In the genomic region with DNA sequence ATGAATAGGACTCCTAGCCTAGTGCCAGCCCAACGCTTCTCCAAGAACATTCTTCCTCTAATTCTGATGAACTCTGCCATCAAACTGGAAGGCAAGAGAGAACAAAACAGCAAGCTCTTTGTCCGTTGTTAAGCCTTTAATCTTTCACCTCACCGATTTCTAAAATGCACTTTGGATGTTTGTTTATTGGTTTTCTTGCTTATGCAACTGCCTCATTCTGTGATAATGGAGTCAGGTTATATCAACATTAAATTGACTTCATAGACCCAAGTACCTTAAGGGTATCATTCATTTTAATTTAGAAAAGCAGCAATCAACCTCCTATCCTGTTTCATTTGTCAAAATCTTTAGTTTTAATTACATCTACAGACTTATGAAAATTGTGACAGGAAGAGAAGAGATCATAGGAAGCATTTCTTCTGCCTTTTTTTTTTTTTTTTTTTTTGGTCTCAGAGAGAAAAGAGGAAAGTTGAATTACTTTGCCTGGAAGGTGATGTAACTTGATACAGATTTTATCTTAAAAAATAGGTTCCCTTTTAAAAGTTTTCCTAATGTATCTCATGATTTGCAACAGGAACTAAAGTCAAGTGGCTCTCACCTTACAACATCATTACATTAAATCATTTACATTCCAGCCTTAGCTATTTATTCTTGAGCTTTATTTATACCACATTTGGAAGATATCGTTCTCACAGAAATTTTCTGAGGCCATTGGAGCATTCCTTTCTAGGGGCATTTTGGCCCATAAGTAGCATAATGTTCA, we compare ENCODE assay signal across 14 cellular contexts.
DNase-seq lines count a peak whose midpoint lies in the region; ATAC-seq and TF ChIP-seq lines count a peak whose summit lies in the region.
"Had no signal": no experiment of that assay in that cellular context is flagged by ENCODE, and none has a peak within 500 bp of the region (broad histone marks: within the 10 kb centered on the region; RNA-seq: fewer than 3 reads in every experiment).

No MANE protein-coding gene starts in this region.

- no peak overlapping the region for H4K5ac ChIP-seq in mesendoderm (ENCODE audit: low read length)

- no peaks in the 10 kb centered on the region for H3K9me3 ChIP-seq in SJCRH30 (replicated peaks)

- no peak overlapping the region for H2AK5ac ChIP-seq in mesendoderm (ENCODE audit: low read length)

- no peak overlapping the region for H4K8ac ChIP-seq in mesendoderm (ENCODE audit: low read depth, low read length)

- TF ChIP-seq CTCF in GM23338 (conservative IDR thresholded peaks at IDR 0.05; ENCODE audit: low read depth in 2 of 2): no peak

- no peak overlapping the region for H2BK120ac ChIP-seq in mesendoderm (ENCODE audit: low read depth, low read length)

- H3K79me1 ChIP-seq in mesendoderm (ENCODE audit: low read length): no peaks in the 10 kb centered on the region

- H2BK15ac ChIP-seq in mesendoderm (replicated peaks; ENCODE audit: low read depth): no peak overlapping the region

- ATAC-seq in GM23338 (no peak), GM19452 (IDR thresholded peaks at IDR 0.05; ENCODE audit: unreplicated experiment) (no peak), GM21619 (IDR thresholded peaks at IDR 0.05; ENCODE audit: unreplicated experiment) (no peak)

- H3K36me3 Mint-ChIP-seq in GM23338 (ENCODE audit: low read depth): no peaks in the 10 kb centered on the region

- no peaks in the 10 kb centered on the region for H3F3A ChIP-seq in GM23338 (replicated peaks; ENCODE audit: low read depth)

- peaks cover 1% of the 10 kb centered on the region for H3K27me3 Mint-ChIP-seq in GM23338 (ENCODE audit: insufficient read depth, low read depth, poor library complexity)

- H2BK5ac ChIP-seq in mesendoderm (ENCODE audit: low read length): no peak overlapping the region

- H3K4me1 ChIP-seq in GM23338 (ENCODE audit: insufficient read depth) (no peaks in the 10 kb centered on the region; the same call in 1 of the 2 replicates), SJCRH30 (peaks cover 3% of the 10 kb centered on the region; the same call in 1 of the 2 replicates), mesendoderm (ENCODE audit: control insufficient read depth, low read depth, low read length) (no peaks in the 10 kb centered on the region)

- no peak overlapping the region for H3K4ac ChIP-seq in mesendoderm (ENCODE audit: low read depth, low read length)

- H3K27ac Mint-ChIP-seq in GM23338: no peak overlapping the region; the same call in 1 of the 2 replicates

- no peaks in the 10 kb centered on the region for H4K20me1 ChIP-seq in GM23338 (replicated peaks; ENCODE audit: insufficient read depth)

- WGBS in mesendoderm (ENCODE audit: extremely low coverage, insufficient coverage, low lambda C conversion rate): no CpG with 5 or more reads among the region's 4 CpGs

- H3K9ac ChIP-seq in mesendoderm (ENCODE audit: low read length): no peak overlapping the region

- no peak overlapping the region for H3K27ac ChIP-seq in GM23338 (ENCODE audit: low read depth)
- H3K27ac ChIP-seq in SJCRH30: no peak overlapping the region
- no peak overlapping the region for H3K27ac ChIP-seq in mesendoderm (ENCODE audit: low read depth, low read length)

- H2AFZ ChIP-seq in GM23338: peak overlapping the region; percentile 43; the same call in 1 of the 2 replicates

- H3K27me3 ChIP-seq in GM23338 (ENCODE audit: insufficient read depth) (no peaks in the 10 kb centered on the region), SJCRH30 (no peaks in the 10 kb centered on the region), mesendoderm (ENCODE audit: insufficient read depth, low read length, poor library complexity) (no peaks in the 10 kb centered on the region)

- no peaks in the 10 kb centered on the region for H3K9me3 Mint-ChIP-seq in GM23338

- DNase-seq in Ammon's horn (ENCODE audit: low spot score): peak; percentile 5
- DNase-seq in GM23338 (ENCODE audit: low spot score): no peak
- peak; percentile 3 to 23 for DNase-seq in SJCRH30
- DNase-seq in mesendoderm: no peak
- no peak for DNase-seq in NCI-H2081 treated with DMSO at 0.1 percent for 48 hours (lab: John Stamatoyannopoulos, UW)
- DNase-seq: Karpas-422, MM.1S, NCI-H2029 treated with DMSO at 0.1 percent for 48 hours, NCI-H2227 treated with DMSO at 0.1 percent for 48 hours, NCI-H774, SIG-M5, T-helper 2 cell had no signal

- H3K9me2 ChIP-seq in GM23338 (ENCODE audit: insufficient read depth): no peaks in the 10 kb centered on the region

- no peak overlapping the region for H3K4me3 ChIP-seq in GM23338
- peak overlapping the region; percentile 36; the same call in 1 of the 2 replicates for H3K4me3 ChIP-seq in SJCRH30
- H3K4me3 ChIP-seq in mesendoderm (ENCODE audit: low read length): no peak overlapping the region

- H3K36me3 ChIP-seq in GM23338 (ENCODE audit: insufficient read depth) (no peaks in the 10 kb centered on the region), SJCRH30 (no peaks in the 10 kb centered on the region), mesendoderm (ENCODE audit: control insufficient read depth, insufficient read depth, low read length) (no peaks in the 10 kb centered on the region)

- H3K23ac ChIP-seq in mesendoderm (ENCODE audit: low read length): no peak overlapping the region

- H3K56ac ChIP-seq in mesendoderm (ENCODE audit: low read length): peak overlapping the region; percentile 15

- no peak overlapping the region for H3K4me3 Mint-ChIP-seq in GM23338

- H3K79me2 ChIP-seq in GM23338 (replicated peaks; ENCODE audit: insufficient read depth) (no peaks in the 10 kb centered on the region), mesendoderm (ENCODE audit: control insufficient read depth, insufficient read depth, low read length) (no peaks in the 10 kb centered on the region)

- H3K4me2 ChIP-seq in GM23338 (no peak overlapping the region), mesendoderm (ENCODE audit: low read length) (no peak overlapping the region)

- H3K4me1 Mint-ChIP-seq in GM23338: peaks cover 12% of the 10 kb centered on the region

- no peak overlapping the region for H3K18ac ChIP-seq in mesendoderm (ENCODE audit: low read length)

TF ChIP-seq in GM23338, 12 proteins besides CTCF, POLR2A, EP300 and RAD21 (continues in another document):
- TF ChIP-seq CREB1 (CRISPR knock-in tag; IDR thresholded peaks at IDR 0.05; ENCODE audit: low read depth): no peak
- no peak for TF ChIP-seq POLR2AphosphoS5 (IDR thresholded peaks at IDR 0.05; ENCODE audit: low read depth)
- TF ChIP-seq ZNF462 (CRISPR knock-in tag; IDR thresholded peaks at IDR 0.05): no peak
- no peak for TF ChIP-seq JUNB (IDR thresholded peaks at IDR 0.05; ENCODE audit: unreplicated experiment)
- TF ChIP-seq EZH2 (IDR thresholded peaks at IDR 0.05; ENCODE audit: low read depth, unreplicated experiment): no peak
- no peak for TF ChIP-seq ZNF114 (CRISPR knock-in tag; IDR thresholded peaks at IDR 0.05)

Comparison
In these comparisons a context has a peak if more than half of its experiments do, and no peak if none do; other contexts are left out.
1. DNase-seq: peak in Ammon's horn (single experiment) and SJCRH30 (2 of 2); none in GM23338 (single experiment), mesendoderm (single experiment) and NCI-H2081 treated with DMSO at 0.1 percent for 48 hours (single experiment).